In genomic region chr6:124882580-124883393, GRCh38 we compare ENCODE assay signal across 9 cellular contexts.
DNase-seq lines count a peak whose midpoint lies in the region; ATAC-seq and TF ChIP-seq lines count a peak whose summit lies in the region.
"Had no signal": no experiment of that assay in that cellular context is flagged by ENCODE, and none has a peak within 500 bp of the region (broad histone marks: within the 10 kb centered on the region; RNA-seq: fewer than 3 reads in every experiment).

No MANE protein-coding gene starts in this region.

- H3K27me3 Mint-ChIP-seq in Calu3 (ENCODE audit: unreplicated experiment): no peaks in the 10 kb centered on the region
- peaks cover 1% of the 10 kb centered on the region for H3K27me3 Mint-ChIP-seq in endothelial cell (ENCODE audit: unreplicated experiment)

- no peaks in the 10 kb centered on the region for H4K20me1 ChIP-seq in neural cell (ENCODE audit: insufficient read depth)

- H3K9me3 Mint-ChIP-seq in Calu3 (ENCODE audit: low read depth, unreplicated experiment): no peaks in the 10 kb centered on the region
- no peaks in the 10 kb centered on the region for H3K9me3 Mint-ChIP-seq in endothelial cell (ENCODE audit: unreplicated experiment)

- H3K4me1 Mint-ChIP-seq in Calu3 (ENCODE audit: low read depth, unreplicated experiment) (peaks cover 25% of the 10 kb centered on the region), endothelial cell (ENCODE audit: unreplicated experiment) (peaks cover 41% of the 10 kb centered on the region)

- H3K9me2 ChIP-seq in neural cell (ENCODE audit: insufficient read depth, low read length): no peaks in the 10 kb centered on the region

- TF ChIP-seq CTCF in Calu3 (IDR thresholded peaks at IDR 0.05; ENCODE audit: unreplicated experiment) (no peak), endothelial cell (IDR thresholded peaks at IDR 0.05; ENCODE audit: unreplicated experiment) (no peak), neural cell (IDR thresholded peaks at IDR 0.05; ENCODE audit: poor library complexity, severe bottlenecking) (no peak), uterus (IDR thresholded peaks at IDR 0.05) (no peak)

- H3F3A ChIP-seq in neural cell (ENCODE audit: insufficient read depth, low read length, poor library complexity, severe bottlenecking): no peaks in the 10 kb centered on the region

- peak; percentile 4 for TF ChIP-seq EP300 in neural cell (conservative IDR thresholded peaks at IDR 0.05; ENCODE audit: poor library complexity, severe bottlenecking)

- H3K27ac ChIP-seq in neural cell (ENCODE audit: low read length): no peak overlapping the region
- H3K27ac ChIP-seq in uterus: no peak overlapping the region

- intact Hi-C loops in Calu3 (cut with micrococcal nuclease; ENCODE audit: unreplicated experiment): no loop called here
- intact Hi-C loops in uterus (cut with DNase I; ENCODE audit: low total_unique reads): no loop called here

- CTCF ChIA-PET in Calu3 (lab: Charles Lee): no interaction called here

- peak overlapping the region; percentile 29 for H3K4me3 Mint-ChIP-seq in Calu3 (ENCODE audit: low read depth, unreplicated experiment)
- no peak overlapping the region for H3K4me3 Mint-ChIP-seq in endothelial cell (ENCODE audit: unreplicated experiment)

- no peaks in the 10 kb centered on the region for H3K9me3 ChIP-seq in neural cell (ENCODE audit: low read length)
- H3K9me3 ChIP-seq in uterus: no peaks in the 10 kb centered on the region

- no peak for TF ChIP-seq POLR2A in uterus (IDR thresholded peaks at IDR 0.05)

- no peak overlapping the region for H2AFZ ChIP-seq in neural cell (ENCODE audit: low read depth, low read length)

- H3K4me2 ChIP-seq in neural cell (ENCODE audit: low read length): no peak overlapping the region

- no peak for TF ChIP-seq RAD21 in neural cell (conservative IDR thresholded peaks at IDR 0.05)

- no peak for ATAC-seq in HG02798 (IDR thresholded peaks at IDR 0.05; ENCODE audit: poor library complexity, unreplicated experiment)
- ATAC-seq in GM21717 (IDR thresholded peaks at IDR 0.05; ENCODE audit: unreplicated experiment): no peak

- H3K27ac Mint-ChIP-seq in Calu3 (ENCODE audit: unreplicated experiment) (peak overlapping the region; percentile 80), endothelial cell (ENCODE audit: unreplicated experiment) (peak overlapping the region; percentile 94)

- no peaks in the 10 kb centered on the region for H3K27me3 ChIP-seq in neural cell (ENCODE audit: insufficient read depth, low read depth, low read length)
- no peaks in the 10 kb centered on the region for H3K27me3 ChIP-seq in uterus

- H3K4me1 ChIP-seq in uterus: no peaks in the 10 kb centered on the region

- H3K36me3 ChIP-seq in neural cell (ENCODE audit: insufficient read depth, low read length): no peaks in the 10 kb centered on the region
- H3K36me3 ChIP-seq in uterus: no peaks in the 10 kb centered on the region

- no peak overlapping the region for H3K9ac ChIP-seq in neural cell (ENCODE audit: low read length)

- DNase-seq in Calu3 (no peak), M059J (ENCODE audit: low read depth) (peak; percentile 61), endothelial cell (ENCODE audit: low spot score) (no peak), NCI-H2227 treated with DMSO at 0.1 percent for 48 hours (lab: John Stamatoyannopoulos, UW) (no peak), uterus (no peak)
- DNase-seq: cortex of kidney had no signal

- H3K4me3 ChIP-seq in neural cell (ENCODE audit: low read length): no peak overlapping the region
- H3K4me3 ChIP-seq in uterus: no peak overlapping the region

- H3K79me2 ChIP-seq in neural cell (replicated peaks; ENCODE audit: insufficient read depth, low read length): no peaks in the 10 kb centered on the region

- BruUV-seq in Calu3 (replicated peaks; lab: Mats Ljungman, UMichigan): no TSS peak

- no peaks in the 10 kb centered on the region for H3K36me3 Mint-ChIP-seq in Calu3 (ENCODE audit: insufficient read depth, unreplicated experiment)
- H3K36me3 Mint-ChIP-seq in endothelial cell (ENCODE audit: low read depth, unreplicated experiment): no peaks in the 10 kb centered on the region

TF ChIP-seq in neural cell, 6 proteins besides CTCF, POLR2A, EP300 and RAD21:
- TF ChIP-seq MXI1 (conservative IDR thresholded peaks at IDR 0.05; ENCODE audit: poor library complexity, severe bottlenecking): no peak
- TF ChIP-seq TAF1 (IDR thresholded peaks at IDR 0.05; ENCODE audit: low read depth): no peak
- no peak for TF ChIP-seq SMC3 (conservative IDR thresholded peaks at IDR 0.05; ENCODE audit: poor library complexity)
- no peak for TF ChIP-seq EZH2 (IDR thresholded peaks at IDR 0.05; ENCODE audit: borderline replicate concordance, insufficient read depth, low read length, poor library complexity, severe bottlenecking)
- TF ChIP-seq REST (IDR thresholded peaks at IDR 0.05; ENCODE audit: borderline replicate concordance): no peak
- no peak for TF ChIP-seq POLR2AphosphoS5 (IDR thresholded peaks at IDR 0.05)
